In the genomic region with DNA sequence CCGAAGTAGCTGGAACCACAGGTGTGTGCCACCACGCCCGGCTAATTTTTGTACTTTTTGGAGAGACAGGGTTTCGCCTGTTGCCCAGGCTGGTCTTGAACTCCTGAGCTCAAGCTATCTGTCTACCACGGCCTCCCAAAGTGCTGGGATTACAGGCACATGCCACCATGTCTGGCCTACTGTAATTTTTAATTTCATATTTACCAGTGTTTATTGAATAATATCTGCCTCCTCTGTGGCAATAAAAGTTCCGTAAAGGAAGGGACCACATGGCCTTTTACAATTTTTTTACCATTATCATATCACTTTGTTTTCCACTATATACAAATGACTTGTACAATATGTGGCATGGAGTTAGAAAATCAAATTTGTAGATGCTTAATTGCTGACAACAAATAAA, we compare ENCODE assay signal across 1 cellular context.
TF ChIP-seq lines count a peak whose summit lies in the region.

No MANE protein-coding gene starts in this region.

TF ChIP-seq in HepG2, 621 proteins besides CTCF, POLR2A, EP300 and RAD21 (continued from another document and continues in another):
- TF ChIP-seq, protein P1, sequence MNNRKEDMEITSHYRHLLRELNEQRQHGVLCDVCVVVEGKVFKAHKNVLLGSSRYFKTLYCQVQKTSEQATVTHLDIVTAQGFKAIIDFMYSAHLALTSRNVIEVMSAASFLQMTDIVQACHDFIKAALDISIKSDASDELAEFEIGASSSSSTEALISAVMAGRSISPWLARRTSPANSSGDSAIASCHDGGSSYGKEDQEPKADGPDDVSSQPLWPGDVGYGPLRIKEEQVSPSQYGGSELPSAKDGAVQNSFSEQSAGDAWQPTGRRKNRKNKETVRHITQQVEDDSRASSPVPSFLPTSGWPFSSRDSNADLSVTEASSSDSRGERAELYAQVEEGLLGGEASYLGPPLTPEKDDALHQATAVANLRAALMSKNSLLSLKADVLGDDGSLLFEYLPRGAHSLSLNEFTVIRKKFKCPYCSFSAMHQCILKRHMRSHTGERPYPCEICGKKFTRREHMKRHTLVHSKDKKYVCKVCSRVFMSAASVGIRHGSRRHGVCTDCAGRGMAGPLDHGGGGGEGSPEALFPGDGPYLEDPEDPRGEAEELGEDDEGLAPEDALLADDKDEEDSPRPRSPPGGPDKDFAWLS (CRISPR knock-in tag; IDR thresholded peaks at IDR 0.05; ENCODE audit: borderline replicate concordance): no peak
- TF ChIP-seq HIVEP1 (CRISPR knock-in tag; IDR thresholded peaks at IDR 0.05) (no peak), ZNF10 (CRISPR knock-in tag; IDR thresholded peaks at IDR 0.05; ENCODE audit: borderline replicate concordance, low read depth) (no peak), HNRNPUL1 (IDR thresholded peaks at IDR 0.05; ENCODE audit: low read depth, low read length) (no peak), PLSCR1 (CRISPR knock-in tag; IDR thresholded peaks at IDR 0.05; ENCODE audit: borderline replicate concordance) (no peak), ZFP37 (CRISPR knock-in tag; IDR thresholded peaks at IDR 0.05; ENCODE audit: borderline replicate concordance) (no peak), SMYD3 (CRISPR knock-in tag; IDR thresholded peaks at IDR 0.05) (no peak), ZNF232 (CRISPR knock-in tag; IDR thresholded peaks at IDR 0.05; ENCODE audit: borderline replicate concordance) (no peak), ZNF282 (IDR thresholded peaks at IDR 0.05; ENCODE audit: partially characterized antibody) (no peak), CEBPG (CRISPR knock-in tag; IDR thresholded peaks at IDR 0.05) (no peak), ZFY (CRISPR knock-in tag; IDR thresholded peaks at IDR 0.05) (no peak), ZNF276 (CRISPR knock-in tag; IDR thresholded peaks at IDR 0.05; ENCODE audit: low read depth) (no peak), SPEN (CRISPR knock-in tag; IDR thresholded peaks at IDR 0.05; ENCODE audit: low read depth) (0 out of 2 replicates have a peak, but pooled peaks have one; percentile 35), NFIC (IDR thresholded peaks at IDR 0.05; ENCODE audit: low read length) (no peak), NR2F2 (IDR thresholded peaks at IDR 0.05; ENCODE audit: borderline replicate concordance, low read depth) (no peak), ZFP36L1 (CRISPR knock-in tag; IDR thresholded peaks at IDR 0.05) (no peak; the same call in 1 of the 2 replicates), JUN (CRISPR knock-in tag; IDR thresholded peaks at IDR 0.05) (0 out of 2 replicates have a peak, but pooled peaks have one; percentile 5), ZNF766 (CRISPR knock-in tag; IDR thresholded peaks at IDR 0.05; ENCODE audit: borderline replicate concordance) (no peak), ZNF816 (CRISPR knock-in tag; IDR thresholded peaks at IDR 0.05; ENCODE audit: borderline replicate concordance) (peak; percentile 83; the same call in 1 of the 2 replicates), NRL (CRISPR knock-in tag; IDR thresholded peaks at IDR 0.05; ENCODE audit: borderline replicate concordance) (0 out of 2 replicates have a peak, but pooled peaks have one; percentile 20), MIER3 (CRISPR knock-in tag; IDR thresholded peaks at IDR 0.05; ENCODE audit: borderline replicate concordance) (no peak), KDM4B (CRISPR knock-in tag; IDR thresholded peaks at IDR 0.05) (no peak), ELF1 (CRISPR knock-in tag; IDR thresholded peaks at IDR 0.05) (no peak), ZNF883 (CRISPR knock-in tag; IDR thresholded peaks at IDR 0.05; ENCODE audit: not compliant biosample characterization) (peak; percentile 37), ZNF512 (CRISPR knock-in tag; IDR thresholded peaks at IDR 0.05) (no peak), SETDB1 (CRISPR knock-in tag; IDR thresholded peaks at IDR 0.05; ENCODE audit: borderline replicate concordance) (no peak), KDM2A (CRISPR knock-in tag; IDR thresholded peaks at IDR 0.05; ENCODE audit: borderline replicate concordance, low read depth) (no peak), MAFF (IDR thresholded peaks at IDR 0.05; ENCODE audit: low read depth, low read length) (peak; percentile 49; the same call in 1 of the 2 replicates), RFX3 (CRISPR knock-in tag; IDR thresholded peaks at IDR 0.05) (no peak), SMAD9 (CRISPR knock-in tag; IDR thresholded peaks at IDR 0.05) (no peak), ZNF687 (CRISPR knock-in tag; IDR thresholded peaks at IDR 0.05) (peak; percentile 21; the same call in 1 of the 2 replicates), U2AF1 (optimal IDR thresholded peaks at IDR 0.05; ENCODE audit: low read depth, low read length) (no peak), ZNF224 (CRISPR knock-in tag; IDR thresholded peaks at IDR 0.05) (no peak), FOSL1 (CRISPR knock-in tag; IDR thresholded peaks at IDR 0.05; ENCODE audit: borderline replicate concordance) (no peak), MAFK (conservative IDR thresholded peaks at IDR 0.05 in 1 of 2, IDR thresholded peaks at IDR 0.05 in 1 of 2; ENCODE audit: low read length in 2 of 2) (peak; percentile 38 to 56; a peak in 2 of 4 replicates), ZBTB42 (CRISPR knock-in tag; IDR thresholded peaks at IDR 0.05) (no peak), CENPT (CRISPR knock-in tag; IDR thresholded peaks at IDR 0.05; ENCODE audit: low read depth) (no peak), ZNF772 (CRISPR knock-in tag; IDR thresholded peaks at IDR 0.05) (no peak)
- TF ChIP-seq, protein P2, sequence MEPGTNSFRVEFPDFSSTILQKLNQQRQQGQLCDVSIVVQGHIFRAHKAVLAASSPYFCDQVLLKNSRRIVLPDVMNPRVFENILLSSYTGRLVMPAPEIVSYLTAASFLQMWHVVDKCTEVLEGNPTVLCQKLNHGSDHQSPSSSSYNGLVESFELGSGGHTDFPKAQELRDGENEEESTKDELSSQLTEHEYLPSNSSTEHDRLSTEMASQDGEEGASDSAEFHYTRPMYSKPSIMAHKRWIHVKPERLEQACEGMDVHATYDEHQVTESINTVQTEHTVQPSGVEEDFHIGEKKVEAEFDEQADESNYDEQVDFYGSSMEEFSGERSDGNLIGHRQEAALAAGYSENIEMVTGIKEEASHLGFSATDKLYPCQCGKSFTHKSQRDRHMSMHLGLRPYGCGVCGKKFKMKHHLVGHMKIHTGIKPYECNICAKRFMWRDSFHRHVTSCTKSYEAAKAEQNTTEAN (CRISPR knock-in tag; conservative IDR thresholded peaks at IDR 0.05): no peak
- TF ChIP-seq, protein P3, sequence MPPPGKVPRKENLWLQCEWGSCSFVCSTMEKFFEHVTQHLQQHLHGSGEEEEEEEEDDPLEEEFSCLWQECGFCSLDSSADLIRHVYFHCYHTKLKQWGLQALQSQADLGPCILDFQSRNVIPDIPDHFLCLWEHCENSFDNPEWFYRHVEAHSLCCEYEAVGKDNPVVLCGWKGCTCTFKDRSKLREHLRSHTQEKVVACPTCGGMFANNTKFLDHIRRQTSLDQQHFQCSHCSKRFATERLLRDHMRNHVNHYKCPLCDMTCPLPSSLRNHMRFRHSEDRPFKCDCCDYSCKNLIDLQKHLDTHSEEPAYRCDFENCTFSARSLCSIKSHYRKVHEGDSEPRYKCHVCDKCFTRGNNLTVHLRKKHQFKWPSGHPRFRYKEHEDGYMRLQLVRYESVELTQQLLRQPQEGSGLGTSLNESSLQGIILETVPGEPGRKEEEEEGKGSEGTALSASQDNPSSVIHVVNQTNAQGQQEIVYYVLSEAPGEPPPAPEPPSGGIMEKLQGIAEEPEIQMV (CRISPR knock-in tag; IDR thresholded peaks at IDR 0.05; ENCODE audit: low read depth): no peak
- TF ChIP-seq, protein P4, sequence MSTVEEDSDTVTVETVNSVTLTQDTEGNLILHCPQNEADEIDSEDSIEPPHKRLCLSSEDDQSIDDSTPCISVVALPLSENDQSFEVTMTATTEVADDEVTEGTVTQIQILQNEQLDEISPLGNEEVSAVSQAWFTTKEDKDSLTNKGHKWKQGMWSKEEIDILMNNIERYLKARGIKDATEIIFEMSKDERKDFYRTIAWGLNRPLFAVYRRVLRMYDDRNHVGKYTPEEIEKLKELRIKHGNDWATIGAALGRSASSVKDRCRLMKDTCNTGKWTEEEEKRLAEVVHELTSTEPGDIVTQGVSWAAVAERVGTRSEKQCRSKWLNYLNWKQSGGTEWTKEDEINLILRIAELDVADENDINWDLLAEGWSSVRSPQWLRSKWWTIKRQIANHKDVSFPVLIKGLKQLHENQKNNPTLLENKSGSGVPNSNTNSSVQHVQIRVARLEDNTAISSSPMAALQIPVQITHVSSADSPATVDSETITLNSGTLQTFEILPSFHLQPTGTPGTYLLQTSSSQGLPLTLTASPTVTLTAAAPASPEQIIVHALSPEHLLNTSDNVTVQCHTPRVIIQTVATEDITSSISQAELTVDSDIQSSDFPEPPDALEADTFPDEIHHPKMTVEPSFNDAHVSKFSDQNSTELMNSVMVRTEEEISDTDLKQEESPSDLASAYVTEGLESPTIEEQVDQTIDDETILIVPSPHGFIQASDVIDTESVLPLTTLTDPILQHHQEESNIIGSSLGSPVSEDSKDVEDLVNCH (CRISPR knock-in tag; IDR thresholded peaks at IDR 0.05): no peak
- TF ChIP-seq, protein P5, sequence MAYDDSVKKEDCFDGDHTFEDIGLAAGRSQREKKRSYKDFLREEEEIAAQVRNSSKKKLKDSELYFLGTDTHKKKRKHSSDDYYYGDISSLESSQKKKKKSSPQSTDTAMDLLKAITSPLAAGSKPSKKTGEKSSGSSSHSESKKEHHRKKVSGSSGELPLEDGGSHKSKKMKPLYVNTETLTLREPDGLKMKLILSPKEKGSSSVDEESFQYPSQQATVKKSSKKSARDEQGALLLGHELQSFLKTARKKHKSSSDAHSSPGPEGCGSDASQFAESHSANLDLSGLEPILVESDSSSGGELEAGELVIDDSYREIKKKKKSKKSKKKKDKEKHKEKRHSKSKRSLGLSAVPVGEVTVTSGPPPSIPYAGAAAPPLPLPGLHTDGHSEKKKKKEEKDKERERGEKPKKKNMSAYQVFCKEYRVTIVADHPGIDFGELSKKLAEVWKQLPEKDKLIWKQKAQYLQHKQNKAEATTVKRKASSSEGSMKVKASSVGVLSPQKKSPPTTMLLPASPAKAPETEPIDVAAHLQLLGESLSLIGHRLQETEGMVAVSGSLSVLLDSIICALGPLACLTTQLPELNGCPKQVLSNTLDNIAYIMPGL (CRISPR knock-in tag; IDR thresholded peaks at IDR 0.05; ENCODE audit: borderline replicate concordance in 1 of 2, low read depth in 1 of 2): 0 out of 4 replicates have a peak, but pooled peaks of 1 of the 2 experiments have one; percentile 6
- TF ChIP-seq, protein P6, sequence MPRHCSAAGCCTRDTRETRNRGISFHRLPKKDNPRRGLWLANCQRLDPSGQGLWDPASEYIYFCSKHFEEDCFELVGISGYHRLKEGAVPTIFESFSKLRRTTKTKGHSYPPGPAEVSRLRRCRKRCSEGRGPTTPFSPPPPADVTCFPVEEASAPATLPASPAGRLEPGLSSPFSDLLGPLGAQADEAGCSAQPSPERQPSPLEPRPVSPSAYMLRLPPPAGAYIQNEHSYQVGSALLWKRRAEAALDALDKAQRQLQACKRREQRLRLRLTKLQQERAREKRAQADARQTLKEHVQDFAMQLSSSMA (CRISPR knock-in tag; IDR thresholded peaks at IDR 0.05): no peak
